Comparison of ENCODE assay signal across 10 cellular contexts in the genomic region with DNA sequence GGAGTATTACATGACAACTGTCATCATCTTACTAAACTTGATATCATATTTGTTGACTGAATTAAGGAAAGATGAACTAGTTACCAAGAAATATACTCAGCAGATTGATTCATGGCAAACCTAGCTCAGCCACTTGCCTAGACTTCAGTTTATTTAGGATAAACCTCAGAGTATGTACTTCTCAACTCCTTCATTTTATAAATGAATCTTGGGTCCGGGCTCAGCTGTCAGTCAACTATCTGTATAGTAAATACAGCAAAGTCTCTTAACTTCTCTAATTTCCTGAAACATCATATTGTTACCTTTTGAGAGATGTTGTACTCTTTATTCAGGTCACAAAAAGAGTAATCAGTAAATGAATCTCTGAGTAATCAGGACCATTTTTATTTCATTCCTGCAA.
DNase-seq lines count a peak whose midpoint lies in the region; ATAC-seq and TF ChIP-seq lines count a peak whose summit lies in the region.
"Had no signal": no experiment of that assay in that cellular context is flagged by ENCODE, and none has a peak within 500 bp of the region (broad histone marks: within the 10 kb centered on the region; RNA-seq: fewer than 3 reads in every experiment).

No MANE protein-coding gene starts in this region.

- H3K4me3 ChIP-seq in OCI-LY3 (ENCODE audit: low read length) (peak overlapping the region; percentile 83), mammary epithelial cell (replicated peaks in 1 of 3; ENCODE audit: insufficient read depth in 1 of 3, low read depth in 2 of 3, low read length in 3 of 3) (no peak overlapping the region), spleen (no peak overlapping the region), tibial artery (no peak overlapping the region)

- H4K20me1 ChIP-seq in OCI-LY3 (ENCODE audit: insufficient read depth, low read length) (peaks cover 92% of the 10 kb centered on the region), mammary epithelial cell (ENCODE audit: insufficient read depth, low read length) (no peaks in the 10 kb centered on the region)

- ATAC-seq in GM18502 (IDR thresholded peaks at IDR 0.05; ENCODE audit: poor library complexity, unreplicated experiment), result peak; percentile 11

- TF ChIP-seq CTCF in OCI-LY3 (IDR thresholded peaks at IDR 0.05; ENCODE audit: low read depth, low read length) (no peak), mammary epithelial cell (conservative IDR thresholded peaks at IDR 0.05 in 1 of 2, IDR thresholded peaks at IDR 0.05 in 1 of 2; ENCODE audit: extremely low read depth in 1 of 2, insufficient read depth in 1 of 2, low read depth in 1 of 2, low read length in 2 of 2) (no peak), spleen (IDR thresholded peaks at IDR 0.05 in 8 of 11, conservative IDR thresholded peaks at IDR 0.05 in 3 of 11) (no peak), tibial artery (IDR thresholded peaks at IDR 0.05) (no peak)

- intact Hi-C loops in mammary epithelial cell (cut with micrococcal nuclease) (loop anchor here (5.0 kb wide), 1 partner anchor 82 kb away; no protein-coding TSS in a partner anchor), spleen (cut with DNase I; ENCODE audit: low total_unique reads) (no loop called here), tibial artery (cut with DNase I; ENCODE audit: low total_unique reads) (no loop called here)

- dilution Hi-C loops in mammary epithelial cell (cut with HindIII; ENCODE audit: low sequenced_read_pairs), result no loop called here

- H2AFZ ChIP-seq in OCI-LY3 (ENCODE audit: low read depth, low read length) (no peak overlapping the region), mammary epithelial cell (ENCODE audit: low read depth, low read length) (no peak overlapping the region)

- H3K27me3 ChIP-seq in OCI-LY3 (ENCODE audit: low read depth, low read length) (no peaks in the 10 kb centered on the region), mammary epithelial cell (ENCODE audit: insufficient read depth, low read length) (no peaks in the 10 kb centered on the region), spleen (replicated peaks in 1 of 7) (no peaks in the 10 kb centered on the region), tibial artery (no peaks in the 10 kb centered on the region)

- in situ Hi-C loops in mammary epithelial cell (cut with MboI; ENCODE audit: low sequenced_read_pairs in 2 of 2), result no loop called here

- WGBS in mammary epithelial cell (ENCODE audit: low coverage, missing lambda C conversion rate), result 93% methylated on average over 1 of the region's 1 CpG
- WGBS in spleen, 5 donors, result 71 to 85% (median 77%) methylated on average over 1 of the region's 1 CpG

- H3K9ac ChIP-seq in OCI-LY3 (ENCODE audit: low read length) (peak overlapping the region; percentile 76), mammary epithelial cell (ENCODE audit: insufficient read depth, low read length) (no peak overlapping the region)

- no peak for TF ChIP-seq POLR2A in spleen (IDR thresholded peaks at IDR 0.05)

- H3K36me3 ChIP-seq in OCI-LY3 (replicated peaks; ENCODE audit: low read depth, low read length) (peaks cover 61% of the 10 kb centered on the region), mammary epithelial cell (ENCODE audit: insufficient read depth, low read length) (peaks cover 16% of the 10 kb centered on the region), spleen (peaks cover 0 to 29% (median 0%) of the 10 kb centered on the region in 6 donors), tibial artery (peaks cover 0 to 12% (median 0%) of the 10 kb centered on the region in 3 donors)

- H3K9me3 ChIP-seq in OCI-LY3 (ENCODE audit: insufficient read depth, low read length) (no peaks in the 10 kb centered on the region), mammary epithelial cell (replicated peaks; ENCODE audit: insufficient read depth, low read length) (no peaks in the 10 kb centered on the region), spleen (no peaks in the 10 kb centered on the region), tibial artery (no peaks in the 10 kb centered on the region)

- DNase-seq in mammary epithelial cell, result no peak
- DNase-seq in spleen, result no peak
- DNase-seq in tibial artery, result no peak
- no peak for DNase-seq in activated CD4-positive, CD25-positive, alpha-beta regulatory T cell (lab: John Stamatoyannopoulos, UW)
- no peak for DNase-seq in epidermal melanocyte (ENCODE audit: insufficient read length, low spot score)
- DNase-seq: DMS153, NCI-H1417 treated with DMSO at 0.1 percent for 48 hours, NCI-H82 had no signal

- CTCF ChIA-PET in mammary epithelial cell (lab: Charles Lee; ENCODE audit: low non-redundant PET), result interaction anchor here (0.5 kb wide), 1 partner anchor 95 kb away, joined by 7 read pairs; no protein-coding TSS in a partner anchor

- peak overlapping the region; percentile 98 for H3K4me2 ChIP-seq in OCI-LY3 (ENCODE audit: low read length)
- no peak overlapping the region for H3K4me2 ChIP-seq in mammary epithelial cell (ENCODE audit: insufficient read depth, low read depth, low read length)

- H3K79me2 ChIP-seq in OCI-LY3 (ENCODE audit: low read length) (peaks cover 100% of the 10 kb centered on the region), mammary epithelial cell (ENCODE audit: insufficient read depth, low read length) (peaks cover 98% of the 10 kb centered on the region)

- H3K4me1 ChIP-seq in OCI-LY3 (ENCODE audit: low read length) (peaks cover 94% of the 10 kb centered on the region), mammary epithelial cell (ENCODE audit: insufficient read depth, low read length) (peaks cover 27% of the 10 kb centered on the region), spleen (peaks cover 35 to 100% (median 92%) of the 10 kb centered on the region in 6 donors), tibial artery (peaks cover 0 to 78% (median 25%) of the 10 kb centered on the region in 4 donors)

- no TSS peak for BruUV-seq in mammary epithelial cell (replicated peaks; lab: Mats Ljungman, UMichigan)

- H3K27ac ChIP-seq in OCI-LY3 (ENCODE audit: low read length), result peak overlapping the region; percentile 90
- peak overlapping the region; percentile 18 for H3K27ac ChIP-seq in mammary epithelial cell (ENCODE audit: insufficient read depth, low read depth, low read length)
- peak overlapping the region; percentile 65 to 89 (median 83) for H3K27ac ChIP-seq in spleen
- H3K27ac ChIP-seq in tibial artery, result no peak overlapping the region

Comparison
In these comparisons a context has a peak if more than half of its experiments do, and no peak if none do; other contexts are left out.
1. H3K27ac ChIP-seq: peak in OCI-LY3 (single experiment), mammary epithelial cell (single experiment) and spleen (8 of 8); none in tibial artery (0 of 2).